In the genomic region with DNA sequence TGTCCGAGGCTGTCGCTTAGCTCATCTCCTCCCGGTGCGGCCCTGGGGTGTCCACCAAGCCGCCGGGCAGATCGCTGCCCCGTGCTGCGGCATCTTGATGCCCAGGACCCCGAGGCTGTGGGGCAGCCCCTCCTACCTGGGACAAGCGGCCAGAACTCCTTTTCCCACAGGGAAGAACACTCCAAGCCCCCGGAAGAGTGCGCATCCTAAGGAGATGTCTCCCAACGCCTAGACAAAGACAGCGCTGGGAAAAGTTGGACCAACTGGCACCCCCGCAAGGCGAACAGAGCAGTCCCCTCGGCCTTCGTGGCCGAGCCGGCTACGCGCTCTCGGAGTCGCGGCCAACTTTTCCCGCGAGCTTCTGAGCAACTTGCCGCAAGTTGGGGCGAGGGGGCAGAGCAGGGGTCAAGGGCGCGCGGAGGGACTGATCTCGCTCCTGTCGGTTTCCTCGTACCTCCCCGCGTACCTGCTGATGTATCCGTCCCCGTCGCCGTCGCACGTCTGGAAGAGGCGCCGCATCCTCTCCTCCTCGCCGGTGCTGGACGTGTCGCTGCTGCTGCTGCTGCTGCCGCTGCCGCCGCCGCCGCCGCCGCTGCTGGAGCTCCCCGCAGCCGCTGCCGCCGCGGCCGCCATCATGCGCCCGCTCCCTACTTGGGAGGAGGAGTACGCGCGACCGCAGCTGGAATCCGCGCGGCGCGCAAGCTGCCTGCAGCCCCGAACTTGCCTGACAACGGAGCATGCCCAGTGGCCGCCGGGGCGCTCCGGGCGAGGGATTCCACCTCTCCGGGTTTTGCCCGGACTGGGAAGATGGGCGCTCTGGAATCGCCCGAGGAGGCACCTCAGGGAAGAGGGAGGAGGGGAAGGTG, we compare ENCODE assay signal across 8 cellular contexts. TPM values are rescaled to one million over a fixed set of nuclear protein-coding genes. Genes with fewer than 3 reads are reported as not detected.
A peak's percentile ranks its signal among the peaks of the same experiment; 100 is the strongest.
DNase-seq lines count a peak whose midpoint lies in the region; ATAC-seq, FAIRE-seq and TF ChIP-seq lines count a peak whose summit lies in the region.

TSS of gene MCC (minus strand) at position 675 of the 866 bp plus-strand sequence.

- H3K4me1 ChIP-seq in esophagus squamous epithelium, result peaks cover 12 to 39% (median 19%) of the 10 kb centered on the region in 3 donors
- peaks cover 5% of the 10 kb centered on the region for H3K4me1 ChIP-seq in mucosa of descending colon (ENCODE audit: low read depth)

- ATAC-seq in mucosa of descending colon, result peak; percentile 88

- TF ChIP-seq POLR2A in esophagus squamous epithelium (IDR thresholded peaks at IDR 0.05), result peak in 2 of 4 donors; percentile 21 to 59

- no peak for FAIRE-seq in GM19239 (lab: Jason Lieb, UNC)

- WGBS in esophagus squamous epithelium, 2 donors, result 0 to 1% methylated on average over 18 to 29 of the region's 86 CpGs

- peak; percentile 88 for DNase-seq in AG04450 (ENCODE audit: low read depth, low spot score)
- peak; percentile 17 for DNase-seq in GM19239 (ENCODE audit: insufficient read length, low spot score)
- peak; percentile 27 for DNase-seq in NCI-H2227 treated with DMSO at 0.1 percent for 48 hours (lab: John Stamatoyannopoulos, UW)
- DNase-seq in activated T-cell treated with anti-CD3 and anti-CD28 coated beads for 48 hours (ENCODE audit: low read depth), result peak; percentile 26
- DNase-seq in esophagus squamous epithelium (lab: John Stamatoyannopoulos, UW), result no peak
- peak; percentile 62 to 79 (median 78) for DNase-seq in mucosa of descending colon
- peak; percentile 79 for DNase-seq in stromal cell of bone marrow (ENCODE audit: low read depth)
- no peak for DNase-seq in HT-29 (ENCODE audit: low spot score)

- no peaks in the 10 kb centered on the region for H3K36me3 ChIP-seq in esophagus squamous epithelium
- no peaks in the 10 kb centered on the region for H3K36me3 ChIP-seq in mucosa of descending colon (ENCODE audit: low read depth)

- no peaks in the 10 kb centered on the region for H3K27me3 ChIP-seq in AG04450 (ENCODE audit: control insufficient read depth, insufficient read depth, low read length)
- peaks cover 0 to 43% (median 0%) of the 10 kb centered on the region in 4 donors for H3K27me3 ChIP-seq in esophagus squamous epithelium

- CTCF ChIA-PET in AG04450 (lab: Charles Lee), result interaction anchor here (0.7 to 1.4 kb wide), 6 partner anchors 22 to 491 kb away, joined by 3 to 6 read pairs (median 4); no protein-coding TSS in a partner anchor

- intact Hi-C loops in esophagus squamous epithelium (cut with DNase I), result no loop called here
- intact Hi-C loops in mucosa of descending colon (cut with DNase I, micrococcal nuclease), result no loop called here

- POLR2A ChIA-PET in AG04450 (lab: Yijun Ruan, JAX), result interaction anchor here (0.7 to 1.2 kb wide), 5 partner anchors 25 to 512 kb away, joined by 3 to 8 read pairs (median 3); partner anchors contain the start of genes DCP2 and YTHDC2

- TF ChIP-seq CTCF in AG04450 (IDR thresholded peaks at IDR 0.05; ENCODE audit: low read depth, low read length) (no peak), esophagus squamous epithelium (IDR thresholded peaks at IDR 0.05) (peak in 1 of 6 experiments; percentile 4), mucosa of descending colon (IDR thresholded peaks at IDR 0.05) (no peak)

- H3K4me3 ChIP-seq in AG04450 (ENCODE audit: low read depth, low read length) (peak within 1 kb of the TSS; percentile 92), esophagus squamous epithelium (peak within 1 kb of the TSS; percentile 54 to 78 (median 68)), mucosa of descending colon (no peak within 1 kb of the TSS)

- H3K9me3 ChIP-seq in AG04450 (ENCODE audit: control insufficient read depth, insufficient read depth, low read length) (peaks cover 9% of the 10 kb centered on the region), esophagus squamous epithelium (peaks cover 0 to 10% (median 8%) of the 10 kb centered on the region in 3 donors), mucosa of descending colon (peaks cover 9% of the 10 kb centered on the region)

- H3K27ac ChIP-seq in AG04450 (ENCODE audit: low read depth, low read length) (peak within 1 kb of the TSS; percentile 81), esophagus squamous epithelium (peak within 1 kb of the TSS; percentile 75 to 83 (median 80))

RNA-seq across cellular contexts. Expression of gene MCC, which starts in this region (rescaled TPM):
- polyA plus RNA-seq in AG04450 (2011; rRNA removed), result 17.0 and 17.5 TPM in 2 replicates
- polyA minus RNA-seq in AG04450 (2011; rRNA and poly(A)+ RNA removed), result 60.3 and 64.2 TPM in 2 replicates
- total RNA-seq in esophagus squamous epithelium, result 10 to 100 TPM; 41.6 to 45.4 (median 43.4) TPM
- total RNA-seq in mucosa of descending colon, result 1 to 10 TPM; 1.5 to 7.4 (median 4.4) TPM
- total RNA-seq in HT-29 (2014; rRNA removed; shearing (Covaris generic)), result not detected in 2 replicates

Comparison
In these comparisons a context has a peak if more than half of its experiments do, and no peak if none do; other contexts are left out.
1. RNA of gene MCC (total RNA-seq): 41.6 to 45.4 TPM in esophagus squamous epithelium; 1.5 to 7.4 TPM in mucosa of descending colon and not detected in HT-29; every median in the first group is over 4 times any median in the second.
2. DNase-seq: peak in AG04450 (single experiment), GM19239 (single experiment), NCI-H2227 treated with DMSO at 0.1 percent for 48 hours (single experiment), activated T-cell treated with anti-CD3 and anti-CD28 coated beads for 48 hours (single experiment), mucosa of descending colon (3 of 3) and stromal cell of bone marrow (single experiment); none in esophagus squamous epithelium (single experiment) and HT-29 (single experiment).